ENCODE assay signal across 8 cellular contexts in genomic region chr9:125889524-125890473, GRCh38.
DNase-seq lines count a peak whose midpoint lies in the region; ATAC-seq and TF ChIP-seq lines count a peak whose summit lies in the region.

No MANE protein-coding gene starts in this region.

- H3K27ac Mint-ChIP-seq in stimulated activated effector memory CD8-positive, alpha-beta T cell treated with anti-CD3 and anti-CD28 coated beads, Interleukin-12 subunit alpha, Interleukin-12 subunit beta, amount 100 ng/mL, for 72 hours, result no peak overlapping the region

- DNase-seq in AG10803 (ENCODE audit: low read depth) (peak; percentile 80), NCI-H345 treated with DMSO at 0.1 percent for 48 hours (lab: John Stamatoyannopoulos, UW; ENCODE audit: unreplicated experiment) (peak; percentile 63), activated T-cell treated with anti-CD3 and anti-CD28 coated beads for 24 hours (ENCODE audit: low read depth) (peak; percentile 18), epithelial cell of proximal tubule (ENCODE audit: low read depth) (peak; percentile 22), midbrain (lab: John Stamatoyannopoulos, UW) (peak; percentile 71), SW 1271 (lab: John Stamatoyannopoulos, UW) (no peak)
- peak; percentile 8 to 49 for DNase-seq in stimulated activated effector memory CD8-positive, alpha-beta T cell treated with anti-CD3 and anti-CD28 coated beads, Interleukin-12 subunit alpha, Interleukin-12 subunit beta, amount 100 ng/mL, for 72 hours (ENCODE audit: low spot score in 2 of 2)

- TF ChIP-seq CTCF in AG10803 (conservative IDR thresholded peaks at IDR 0.05; ENCODE audit: low read length) (no peak), epithelial cell of proximal tubule (conservative IDR thresholded peaks at IDR 0.05; ENCODE audit: low read depth, low read length) (no peak)

- H3K4me1 Mint-ChIP-seq in stimulated activated effector memory CD8-positive, alpha-beta T cell treated with anti-CD3 and anti-CD28 coated beads, Interleukin-12 subunit alpha, Interleukin-12 subunit beta, amount 100 ng/mL, for 72 hours, result peaks cover 5% of the 10 kb centered on the region

- ATAC-seq in GM19372 (IDR thresholded peaks at IDR 0.05; ENCODE audit: low read depth, unreplicated experiment), result peak; percentile 51
- ATAC-seq in stimulated activated effector memory CD8-positive, alpha-beta T cell treated with anti-CD3 and anti-CD28 coated beads, Interleukin-12 subunit alpha, Interleukin-12 subunit beta, amount 100 ng/mL, for 72 hours, result peak; percentile 75

- peak overlapping the region; percentile 64 for H3K4me3 ChIP-seq in AG10803 (ENCODE audit: low read length)
- peak overlapping the region; percentile 64 for H3K4me3 ChIP-seq in epithelial cell of proximal tubule (ENCODE audit: low read depth, low read length)

- no peaks in the 10 kb centered on the region for H3K9me3 Mint-ChIP-seq in stimulated activated effector memory CD8-positive, alpha-beta T cell treated with anti-CD3 and anti-CD28 coated beads, Interleukin-12 subunit alpha, Interleukin-12 subunit beta, amount 100 ng/mL, for 72 hours

- no peaks in the 10 kb centered on the region for H3K36me3 Mint-ChIP-seq in stimulated activated effector memory CD8-positive, alpha-beta T cell treated with anti-CD3 and anti-CD28 coated beads, Interleukin-12 subunit alpha, Interleukin-12 subunit beta, amount 100 ng/mL, for 72 hours

- H3K4me3 Mint-ChIP-seq in stimulated activated effector memory CD8-positive, alpha-beta T cell treated with anti-CD3 and anti-CD28 coated beads, Interleukin-12 subunit alpha, Interleukin-12 subunit beta, amount 100 ng/mL, for 72 hours, result peak overlapping the region; percentile 56

Comparison
In these comparisons a context has a peak if more than half of its experiments do, and no peak if none do; other contexts are left out.
1. DNase-seq: peak in AG10803 (single experiment), NCI-H345 treated with DMSO at 0.1 percent for 48 hours (single experiment), activated T-cell treated with anti-CD3 and anti-CD28 coated beads for 24 hours (single experiment), epithelial cell of proximal tubule (single experiment), midbrain (single experiment) and stimulated activated effector memory CD8-positive, alpha-beta T cell treated with anti-CD3 and anti-CD28 coated beads, Interleukin-12 subunit alpha, Interleukin-12 subunit beta, amount 100 ng/mL, for 72 hours (2 of 2); none in SW 1271 (0 of 2).